1 cellular context compared by ENCODE assay signal in the genomic region with DNA sequence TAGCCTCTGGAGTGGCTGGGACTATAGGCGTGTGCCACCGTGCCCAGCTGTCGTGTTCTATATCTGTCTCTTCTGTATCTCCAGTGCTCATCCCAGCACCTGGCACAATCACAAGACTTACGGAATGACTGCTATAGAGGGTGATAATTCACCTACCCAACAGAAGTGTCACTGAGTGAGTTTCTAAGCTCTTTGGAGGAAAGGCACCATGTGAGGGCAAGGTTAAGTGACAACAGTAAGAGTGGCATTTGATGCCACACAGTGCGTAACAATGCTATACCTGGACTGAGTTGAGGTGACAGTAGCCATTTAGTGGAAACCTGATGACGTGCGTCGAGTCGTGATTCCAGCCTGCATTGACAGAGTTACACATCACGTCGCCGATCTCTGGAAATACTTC.
TF ChIP-seq lines count a peak whose summit lies in the region.

No MANE protein-coding gene starts in this region.

TF ChIP-seq in IMR-90, 13 proteins besides CTCF, POLR2A, EP300 and RAD21 (continued from another document):
- TF ChIP-seq, protein P1, sequence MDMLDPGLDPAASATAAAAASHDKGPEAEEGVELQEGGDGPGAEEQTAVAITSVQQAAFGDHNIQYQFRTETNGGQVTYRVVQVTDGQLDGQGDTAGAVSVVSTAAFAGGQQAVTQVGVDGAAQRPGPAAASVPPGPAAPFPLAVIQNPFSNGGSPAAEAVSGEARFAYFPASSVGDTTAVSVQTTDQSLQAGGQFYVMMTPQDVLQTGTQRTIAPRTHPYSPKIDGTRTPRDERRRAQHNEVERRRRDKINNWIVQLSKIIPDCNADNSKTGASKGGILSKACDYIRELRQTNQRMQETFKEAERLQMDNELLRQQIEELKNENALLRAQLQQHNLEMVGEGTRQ (IDR thresholded peaks at IDR 0.05; ENCODE audit: low read depth, low read length), result no peak
- TF ChIP-seq MAFK (IDR thresholded peaks at IDR 0.05; ENCODE audit: low read depth, low read length), result no peak
- TF ChIP-seq RCOR1 (IDR thresholded peaks at IDR 0.05; ENCODE audit: insufficient replicate concordance, low read length), result no peak
- TF ChIP-seq SMC3 (IDR thresholded peaks at IDR 0.05; ENCODE audit: low read depth, low read length), result no peak
- no peak for TF ChIP-seq FOS (IDR thresholded peaks at IDR 0.05; ENCODE audit: low read depth, low read length)
- no peak for TF ChIP-seq CHD1 (IDR thresholded peaks at IDR 0.05; ENCODE audit: low read depth, low read length)
- TF ChIP-seq NFE2L2 (IDR thresholded peaks at IDR 0.05; ENCODE audit: low read depth, low read length), result no peak
- TF ChIP-seq BHLHE40 (IDR thresholded peaks at IDR 0.05; ENCODE audit: low read depth, low read length), result no peak
- TF ChIP-seq MAZ (IDR thresholded peaks at IDR 0.05; ENCODE audit: borderline replicate concordance, low read depth, low read length), result no peak
